In the genomic region with DNA sequence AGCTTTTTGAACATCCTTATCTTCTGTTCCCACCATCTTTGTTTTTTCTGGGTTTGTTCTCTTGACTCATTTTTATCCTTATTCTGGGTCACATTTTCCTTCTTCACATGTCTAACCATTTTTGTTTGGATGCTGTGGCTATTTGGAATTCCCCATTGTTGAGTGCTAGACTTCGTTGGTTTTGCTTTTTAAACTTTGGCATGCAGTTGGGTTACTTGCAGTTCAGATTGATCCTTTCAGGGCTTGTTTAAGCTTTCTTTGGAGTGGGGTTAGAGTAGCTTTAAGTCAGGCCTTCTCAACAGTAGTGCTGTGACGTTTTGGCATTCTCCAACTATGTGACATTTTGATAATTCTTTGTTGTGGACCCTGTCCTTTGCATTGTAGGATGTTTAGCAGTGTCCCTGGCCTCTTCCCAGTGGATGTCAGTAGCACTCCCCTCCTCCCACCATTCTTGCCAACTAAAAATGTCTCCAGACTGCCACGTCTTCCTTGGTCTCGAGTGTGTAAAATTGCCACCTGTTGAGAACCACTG, we compare ENCODE assay signal across 1 cellular context.
TF ChIP-seq lines count a peak whose summit lies in the region.

No MANE protein-coding gene starts in this region.

TF ChIP-seq in GM12878, 131 proteins besides CTCF, POLR2A, EP300 and RAD21:
- TF ChIP-seq GATAD2B (conservative IDR thresholded peaks at IDR 0.05; ENCODE audit: low read depth), result no peak
- TF ChIP-seq MTA3 (IDR thresholded peaks at IDR 0.05; ENCODE audit: borderline replicate concordance, low read length), result no peak
- TF ChIP-seq PAX5 (IDR thresholded peaks at IDR 0.05; ENCODE audit: borderline replicate concordance, low read depth, low read length), result no peak
- no peak for TF ChIP-seq SMARCA5 (IDR thresholded peaks at IDR 0.05)
- TF ChIP-seq STAT3 (IDR thresholded peaks at IDR 0.05; ENCODE audit: low read depth, low read length), result no peak
- TF ChIP-seq, protein P1, sequence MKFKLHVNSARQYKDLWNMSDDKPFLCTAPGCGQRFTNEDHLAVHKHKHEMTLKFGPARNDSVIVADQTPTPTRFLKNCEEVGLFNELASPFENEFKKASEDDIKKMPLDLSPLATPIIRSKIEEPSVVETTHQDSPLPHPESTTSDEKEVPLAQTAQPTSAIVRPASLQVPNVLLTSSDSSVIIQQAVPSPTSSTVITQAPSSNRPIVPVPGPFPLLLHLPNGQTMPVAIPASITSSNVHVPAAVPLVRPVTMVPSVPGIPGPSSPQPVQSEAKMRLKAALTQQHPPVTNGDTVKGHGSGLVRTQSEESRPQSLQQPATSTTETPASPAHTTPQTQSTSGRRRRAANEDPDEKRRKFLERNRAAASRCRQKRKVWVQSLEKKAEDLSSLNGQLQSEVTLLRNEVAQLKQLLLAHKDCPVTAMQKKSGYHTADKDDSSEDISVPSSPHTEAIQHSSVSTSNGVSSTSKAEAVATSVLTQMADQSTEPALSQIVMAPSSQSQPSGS (IDR thresholded peaks at IDR 0.05; ENCODE audit: low read length), result no peak
- TF ChIP-seq, protein P2, sequence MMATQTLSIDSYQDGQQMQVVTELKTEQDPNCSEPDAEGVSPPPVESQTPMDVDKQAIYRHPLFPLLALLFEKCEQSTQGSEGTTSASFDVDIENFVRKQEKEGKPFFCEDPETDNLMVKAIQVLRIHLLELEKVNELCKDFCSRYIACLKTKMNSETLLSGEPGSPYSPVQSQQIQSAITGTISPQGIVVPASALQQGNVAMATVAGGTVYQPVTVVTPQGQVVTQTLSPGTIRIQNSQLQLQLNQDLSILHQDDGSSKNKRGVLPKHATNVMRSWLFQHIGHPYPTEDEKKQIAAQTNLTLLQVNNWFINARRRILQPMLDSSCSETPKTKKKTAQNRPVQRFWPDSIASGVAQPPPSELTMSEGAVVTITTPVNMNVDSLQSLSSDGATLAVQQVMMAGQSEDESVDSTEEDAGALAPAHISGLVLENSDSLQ (IDR thresholded peaks at IDR 0.05), result no peak
- TF ChIP-seq NR2F1 (conservative IDR thresholded peaks at IDR 0.05), result no peak
- TF ChIP-seq CHD1 (IDR thresholded peaks at IDR 0.05; ENCODE audit: low read depth, low read length), result no peak
- TF ChIP-seq STAT1 (conservative IDR thresholded peaks at IDR 0.05), result no peak
- TF ChIP-seq IKZF2 (IDR thresholded peaks at IDR 0.05), result no peak
- no peak for TF ChIP-seq BHLHE40 (IDR thresholded peaks at IDR 0.05; ENCODE audit: borderline replicate concordance in 1 of 2, low read depth in 2 of 2, low read length in 1 of 2)
- TF ChIP-seq SREBF1 (IDR thresholded peaks at IDR 0.05; ENCODE audit: low read length), result no peak
- TF ChIP-seq POLR2AphosphoS2 (IDR thresholded peaks at IDR 0.05; ENCODE audit: low read depth, low read length), result no peak
- no peak for TF ChIP-seq CBX3 (IDR thresholded peaks at IDR 0.05; ENCODE audit: borderline replicate concordance, low read depth)
- no peak for TF ChIP-seq ZNF207 (IDR thresholded peaks at IDR 0.05; ENCODE audit: borderline replicate concordance)
- no peak for TF ChIP-seq RAD51 (IDR thresholded peaks at IDR 0.05)
- no peak for TF ChIP-seq ESRRA (IDR thresholded peaks at IDR 0.05; ENCODE audit: low read length)
- TF ChIP-seq, protein P3, sequence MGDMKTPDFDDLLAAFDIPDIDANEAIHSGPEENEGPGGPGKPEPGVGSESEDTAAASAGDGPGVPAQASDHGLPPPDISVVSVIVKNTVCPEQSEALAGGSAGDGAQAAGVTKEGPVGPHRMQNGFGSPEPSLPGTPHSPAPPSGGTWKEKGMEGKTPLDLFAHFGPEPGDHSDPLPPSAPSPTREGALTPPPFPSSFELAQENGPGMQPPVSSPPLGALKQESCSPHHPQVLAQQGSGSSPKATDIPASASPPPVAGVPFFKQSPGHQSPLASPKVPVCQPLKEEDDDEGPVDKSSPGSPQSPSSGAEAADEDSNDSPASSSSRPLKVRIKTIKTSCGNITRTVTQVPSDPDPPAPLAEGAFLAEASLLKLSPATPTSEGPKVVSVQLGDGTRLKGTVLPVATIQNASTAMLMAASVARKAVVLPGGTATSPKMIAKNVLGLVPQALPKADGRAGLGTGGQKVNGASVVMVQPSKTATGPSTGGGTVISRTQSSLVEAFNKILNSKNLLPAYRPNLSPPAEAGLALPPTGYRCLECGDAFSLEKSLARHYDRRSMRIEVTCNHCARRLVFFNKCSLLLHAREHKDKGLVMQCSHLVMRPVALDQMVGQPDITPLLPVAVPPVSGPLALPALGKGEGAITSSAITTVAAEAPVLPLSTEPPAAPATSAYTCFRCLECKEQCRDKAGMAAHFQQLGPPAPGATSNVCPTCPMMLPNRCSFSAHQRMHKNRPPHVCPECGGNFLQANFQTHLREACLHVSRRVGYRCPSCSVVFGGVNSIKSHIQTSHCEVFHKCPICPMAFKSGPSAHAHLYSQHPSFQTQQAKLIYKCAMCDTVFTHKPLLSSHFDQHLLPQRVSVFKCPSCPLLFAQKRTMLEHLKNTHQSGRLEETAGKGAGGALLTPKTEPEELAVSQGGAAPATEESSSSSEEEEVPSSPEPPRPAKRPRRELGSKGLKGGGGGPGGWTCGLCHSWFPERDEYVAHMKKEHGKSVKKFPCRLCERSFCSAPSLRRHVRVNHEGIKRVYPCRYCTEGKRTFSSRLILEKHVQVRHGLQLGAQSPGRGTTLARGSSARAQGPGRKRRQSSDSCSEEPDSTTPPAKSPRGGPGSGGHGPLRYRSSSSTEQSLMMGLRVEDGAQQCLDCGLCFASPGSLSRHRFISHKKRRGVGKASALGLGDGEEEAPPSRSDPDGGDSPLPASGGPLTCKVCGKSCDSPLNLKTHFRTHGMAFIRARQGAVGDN (IDR thresholded peaks at IDR 0.05), result no peak
